In the genomic region with DNA sequence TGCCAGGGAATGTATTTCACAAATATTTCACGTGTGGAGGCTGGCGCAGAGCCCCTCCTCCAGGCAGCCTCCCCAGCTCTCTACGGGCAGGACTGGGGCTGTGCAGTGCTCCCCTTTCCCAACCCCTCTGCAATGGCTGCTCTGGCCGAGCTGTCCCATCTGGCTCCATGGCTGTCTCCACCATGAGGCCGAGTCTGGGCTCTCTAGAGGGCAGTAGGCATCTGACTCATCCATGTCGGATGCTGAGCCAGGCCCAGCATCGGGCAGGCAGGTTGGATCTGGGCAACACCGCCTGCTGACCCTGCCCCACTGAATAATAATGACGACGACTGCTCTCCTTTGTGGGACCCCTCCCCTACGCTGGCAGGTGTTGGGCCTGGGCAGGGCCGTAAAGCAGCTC, we compare ENCODE assay signal across 1 cellular context.
TF ChIP-seq lines count a peak whose summit lies in the region.

No MANE protein-coding gene starts in this region.

TF ChIP-seq in HepG2, 621 proteins besides CTCF, POLR2A, EP300 and RAD21:
- TF ChIP-seq ZNF263 (CRISPR knock-in tag; IDR thresholded peaks at IDR 0.05) = peak; percentile 58
- peak; percentile 42; the same call in 1 of the 2 replicates for TF ChIP-seq FOSL2 (CRISPR knock-in tag; IDR thresholded peaks at IDR 0.05)
- TF ChIP-seq HNRNPL (IDR thresholded peaks at IDR 0.05; ENCODE audit: low read depth, low read length) = 0 out of 2 replicates have a peak, but pooled peaks have one; percentile 35
- TF ChIP-seq, protein P1, sequence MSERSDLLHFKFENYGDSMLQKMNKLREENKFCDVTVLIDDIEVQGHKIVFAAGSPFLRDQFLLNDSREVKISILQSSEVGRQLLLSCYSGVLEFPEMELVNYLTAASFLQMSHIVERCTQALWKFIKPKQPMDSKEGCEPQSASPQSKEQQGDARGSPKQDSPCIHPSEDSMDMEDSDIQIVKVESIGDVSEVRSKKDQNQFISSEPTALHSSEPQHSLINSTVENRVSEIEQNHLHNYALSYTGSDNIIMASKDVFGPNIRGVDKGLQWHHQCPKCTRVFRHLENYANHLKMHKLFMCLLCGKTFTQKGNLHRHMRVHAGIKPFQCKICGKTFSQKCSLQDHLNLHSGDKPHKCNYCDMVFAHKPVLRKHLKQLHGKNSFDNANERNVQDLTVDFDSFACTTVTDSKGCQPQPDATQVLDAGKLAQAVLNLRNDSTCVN (CRISPR knock-in tag; IDR thresholded peaks at IDR 0.05; ENCODE audit: borderline replicate concordance) = no peak
- TF ChIP-seq, protein P2, sequence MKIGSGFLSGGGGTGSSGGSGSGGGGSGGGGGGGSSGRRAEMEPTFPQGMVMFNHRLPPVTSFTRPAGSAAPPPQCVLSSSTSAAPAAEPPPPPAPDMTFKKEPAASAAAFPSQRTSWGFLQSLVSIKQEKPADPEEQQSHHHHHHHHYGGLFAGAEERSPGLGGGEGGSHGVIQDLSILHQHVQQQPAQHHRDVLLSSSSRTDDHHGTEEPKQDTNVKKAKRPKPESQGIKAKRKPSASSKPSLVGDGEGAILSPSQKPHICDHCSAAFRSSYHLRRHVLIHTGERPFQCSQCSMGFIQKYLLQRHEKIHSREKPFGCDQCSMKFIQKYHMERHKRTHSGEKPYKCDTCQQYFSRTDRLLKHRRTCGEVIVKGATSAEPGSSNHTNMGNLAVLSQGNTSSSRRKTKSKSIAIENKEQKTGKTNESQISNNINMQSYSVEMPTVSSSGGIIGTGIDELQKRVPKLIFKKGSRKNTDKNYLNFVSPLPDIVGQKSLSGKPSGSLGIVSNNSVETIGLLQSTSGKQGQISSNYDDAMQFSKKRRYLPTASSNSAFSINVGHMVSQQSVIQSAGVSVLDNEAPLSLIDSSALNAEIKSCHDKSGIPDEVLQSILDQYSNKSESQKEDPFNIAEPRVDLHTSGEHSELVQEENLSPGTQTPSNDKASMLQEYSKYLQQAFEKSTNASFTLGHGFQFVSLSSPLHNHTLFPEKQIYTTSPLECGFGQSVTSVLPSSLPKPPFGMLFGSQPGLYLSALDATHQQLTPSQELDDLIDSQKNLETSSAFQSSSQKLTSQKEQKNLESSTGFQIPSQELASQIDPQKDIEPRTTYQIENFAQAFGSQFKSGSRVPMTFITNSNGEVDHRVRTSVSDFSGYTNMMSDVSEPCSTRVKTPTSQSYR (CRISPR knock-in tag; IDR thresholded peaks at IDR 0.05; ENCODE audit: borderline replicate concordance) = no peak
- TF ChIP-seq IKZF1 (IDR thresholded peaks at IDR 0.05) = no peak
- peak; percentile 41 for TF ChIP-seq STAG1 (CRISPR knock-in tag; IDR thresholded peaks at IDR 0.05)
